ENCODE assay signal across 1 cellular context in genomic region chr4:89114100-89114499, GRCh38.
A peak's percentile ranks its signal among the peaks of the same experiment; 100 is the strongest.
TF ChIP-seq lines count a peak whose summit lies in the region.

No MANE protein-coding gene starts in this region.

TF ChIP-seq in HepG2, 621 proteins besides CTCF, POLR2A, EP300 and RAD21 (continued from another document):
- TF ChIP-seq ARID3A (IDR thresholded peaks at IDR 0.05; ENCODE audit: low read depth, low read length) (0 out of 2 replicates have a peak, but pooled peaks have one; percentile 41), MYNN (CRISPR knock-in tag; IDR thresholded peaks at IDR 0.05; ENCODE audit: low read depth) (no peak), HDAC2 (CRISPR knock-in tag; IDR thresholded peaks at IDR 0.05) (0 out of 2 replicates have a peak, but pooled peaks have one; percentile 13), PHF20 (CRISPR knock-in tag; IDR thresholded peaks at IDR 0.05) (no peak), SP140L (CRISPR knock-in tag; IDR thresholded peaks at IDR 0.05; ENCODE audit: borderline replicate concordance) (no peak), SNAPC5 (CRISPR knock-in tag; IDR thresholded peaks at IDR 0.05; ENCODE audit: borderline replicate concordance) (no peak), TEAD2 (CRISPR knock-in tag; IDR thresholded peaks at IDR 0.05) (no peak), PBX2 (CRISPR knock-in tag; IDR thresholded peaks at IDR 0.05) (peak; percentile 32; the same call in 1 of the 2 replicates), FOXA3 (CRISPR knock-in tag; IDR thresholded peaks at IDR 0.05) (peak; percentile 69; the same call in 1 of the 2 replicates), TFDP2 (CRISPR knock-in tag; IDR thresholded peaks at IDR 0.05) (no peak), MED1 (CRISPR knock-in tag; IDR thresholded peaks at IDR 0.05) (no peak), CHCHD3 (CRISPR knock-in tag; IDR thresholded peaks at IDR 0.05) (no peak), ZNF713 (CRISPR knock-in tag; IDR thresholded peaks at IDR 0.05) (no peak), RARA (CRISPR knock-in tag; IDR thresholded peaks at IDR 0.05) (0 out of 2 replicates have a peak, but pooled peaks have one; percentile 28), ZNF574 (CRISPR knock-in tag; IDR thresholded peaks at IDR 0.05) (no peak), ARID4A (CRISPR knock-in tag; IDR thresholded peaks at IDR 0.05; ENCODE audit: borderline replicate concordance) (peak; percentile 14; the same call in 1 of the 2 replicates), BCL6 (CRISPR knock-in tag; IDR thresholded peaks at IDR 0.05) (peak; percentile 53; the same call in 1 of the 2 replicates), CC2D1A (CRISPR knock-in tag; IDR thresholded peaks at IDR 0.05) (no peak), KAT2B (IDR thresholded peaks at IDR 0.05; ENCODE audit: borderline replicate concordance, low read depth, low read length) (peak; percentile 41; the same call in 1 of the 2 replicates), FOXO1 (CRISPR knock-in tag; IDR thresholded peaks at IDR 0.05) (peak; percentile 46; the same call in 1 of the 2 replicates), PRMT3 (CRISPR knock-in tag; IDR thresholded peaks at IDR 0.05; ENCODE audit: borderline replicate concordance, low read depth) (no peak), GABPA (IDR thresholded peaks at IDR 0.05; ENCODE audit: low read depth, low read length) (no peak), GABPA (CRISPR knock-in tag; IDR thresholded peaks at IDR 0.05; ENCODE audit: low read depth) (no peak), MEIS1 (CRISPR knock-in tag; IDR thresholded peaks at IDR 0.05; ENCODE audit: borderline replicate concordance) (peak; percentile 39; the same call in 1 of the 2 replicates), ELF3 (CRISPR knock-in tag; IDR thresholded peaks at IDR 0.05) (peak; percentile 28; the same call in 1 of the 2 replicates), ESRRA (CRISPR knock-in tag; IDR thresholded peaks at IDR 0.05; ENCODE audit: low read depth) (no peak), ZNF274 (CRISPR knock-in tag; IDR thresholded peaks at IDR 0.05) (no peak), FOXA1 (IDR thresholded peaks at IDR 0.05) (no peak), FOXA1 (CRISPR knock-in tag; IDR thresholded peaks at IDR 0.05) (peak; percentile 63; the same call in 1 of the 2 replicates), KDM3A (CRISPR knock-in tag; IDR thresholded peaks at IDR 0.05; ENCODE audit: low read depth) (no peak), CHD4 (IDR thresholded peaks at IDR 0.05; ENCODE audit: borderline replicate concordance, low read length) (no peak), RARG (CRISPR knock-in tag; IDR thresholded peaks at IDR 0.05; ENCODE audit: low read depth) (no peak), NFE2L2 (IDR thresholded peaks at IDR 0.05; ENCODE audit: low read length) (no peak), MXI1 (IDR thresholded peaks at IDR 0.05; ENCODE audit: borderline replicate concordance, low read depth, low read length) (peak; percentile 22; the same call in 1 of the 3 replicates), SALL1 (CRISPR knock-in tag; IDR thresholded peaks at IDR 0.05) (no peak), ZNF777 (CRISPR knock-in tag; IDR thresholded peaks at IDR 0.05) (no peak), ZNF292 (CRISPR knock-in tag; IDR thresholded peaks at IDR 0.05; ENCODE audit: borderline replicate concordance, low read depth) (0 out of 2 replicates have a peak, but pooled peaks have one; percentile 22), ONECUT2 (CRISPR knock-in tag; IDR thresholded peaks at IDR 0.05) (peak; percentile 90), FOSL2 (CRISPR knock-in tag; IDR thresholded peaks at IDR 0.05) (peak; percentile 74), CBX5 (CRISPR knock-in tag; IDR thresholded peaks at IDR 0.05; ENCODE audit: borderline replicate concordance) (no peak), ATF3 (CRISPR knock-in tag; IDR thresholded peaks at IDR 0.05) (no peak), LBX2 (CRISPR knock-in tag; IDR thresholded peaks at IDR 0.05; ENCODE audit: borderline replicate concordance) (no peak), ARNT2 (CRISPR knock-in tag; IDR thresholded peaks at IDR 0.05; ENCODE audit: low read depth) (no peak)
